Comparison of ENCODE assay signal across 11 cellular contexts in genomic region chr3:169295126-169295525, GRCh38.
DNase-seq lines count a peak whose midpoint lies in the region; ATAC-seq, FAIRE-seq and TF ChIP-seq lines count a peak whose summit lies in the region.
"Had no signal": no experiment of that assay in that cellular context is flagged by ENCODE, and none has a peak within 500 bp of the region (broad histone marks: within the 10 kb centered on the region; RNA-seq: fewer than 3 reads in every experiment).

No MANE protein-coding gene starts in this region.

- H3K9me3 Mint-ChIP-seq in Caco-2 (ENCODE audit: unreplicated experiment) = no peaks in the 10 kb centered on the region
- no peaks in the 10 kb centered on the region for H3K9me3 Mint-ChIP-seq in activated naive CD8-positive, alpha-beta T cell treated with anti-CD3 and anti-CD28 coated beads, Interleukin-2, amount 50 U/mL, for 24 hours

- no peak overlapping the region for H3K4me3 Mint-ChIP-seq in Caco-2 (ENCODE audit: unreplicated experiment)
- H3K4me3 Mint-ChIP-seq in activated naive CD8-positive, alpha-beta T cell treated with anti-CD3 and anti-CD28 coated beads, Interleukin-2, amount 50 U/mL, for 24 hours = no peak overlapping the region
- H3K4me3 Mint-ChIP-seq: stimulated activated memory B cell treated with anti-CD40 and anti-IgM and Interleukin-4, amounts not matched to agents 10 μg/mL and 1 μg/mL and 100 μg/mL, for 72 hours had no signal

- no peaks in the 10 kb centered on the region for H3K27me3 Mint-ChIP-seq in Caco-2 (ENCODE audit: insufficient read depth, unreplicated experiment)
- peaks cover 4% of the 10 kb centered on the region for H3K27me3 Mint-ChIP-seq in activated naive CD8-positive, alpha-beta T cell treated with anti-CD3 and anti-CD28 coated beads, Interleukin-2, amount 50 U/mL, for 24 hours

- no peak overlapping the region for H3K27ac ChIP-seq in HepG2 (ENCODE audit: extremely low read length, insufficient read depth, low read length)

- TF ChIP-seq CTCF in Caco-2 (IDR thresholded peaks at IDR 0.05; ENCODE audit: insufficient read depth in 1 of 2, low read depth in 1 of 2, low read length in 1 of 2, severe bottlenecking in 1 of 2, unreplicated experiment in 1 of 2) = peak; percentile 19 to 43
- TF ChIP-seq CTCF in astrocyte of the cerebellum (IDR thresholded peaks at IDR 0.05; ENCODE audit: low read depth, low read length, missing control alignments) = peak; percentile 47
- TF ChIP-seq CTCF in HepG2 (CRISPR knock-in tag; IDR thresholded peaks at IDR 0.05) = 0 out of 2 replicates have a peak, but pooled peaks have one; percentile 11

- POLR2A ChIA-PET in Caco-2 (lab: Charles Lee) = no interaction called here
- POLR2A ChIA-PET in HepG2 (lab: Yijun Ruan, JAX) = no interaction called here

- peak in 1 of 2 experiments; percentile 23 for DNase-seq in Caco-2
- DNase-seq in HS-5 (ENCODE audit: low read depth) = peak; percentile 6
- DNase-seq in astrocyte of the cerebellum (ENCODE audit: low read depth) = no peak
- no peak for DNase-seq in HepG2 (ENCODE audit: low spot score)
- DNase-seq in activated naive CD8-positive, alpha-beta T cell treated with anti-CD3 and anti-CD28 coated beads, Interleukin-2, amount 50 U/mL, for 24 hours = no peak
- no peak for DNase-seq in GM12892 (ENCODE audit: insufficient read length)
- DNase-seq: NCI-H526 treated with DMSO at 0.1 percent for 48 hours, posterior cingulate gyrus had no signal

- CTCF ChIA-PET in Caco-2 (lab: Charles Lee) = interaction anchor here (1.1 to 1.4 kb wide), 2 partner anchors 23 to 146 kb away, joined by 3 to 4 read pairs; no protein-coding TSS in a partner anchor
- CTCF ChIA-PET in HepG2 (lab: Yijun Ruan, JAX; ENCODE audit: low intra/inter-chr PET ratio, low total read pairs) = interaction anchor here (1.5 kb wide), 1 partner anchor 145 kb away, joined by 3 read pairs; no protein-coding TSS in a partner anchor

- H3K4me1 ChIP-seq in Caco-2 = no peaks in the 10 kb centered on the region
- H3K4me1 ChIP-seq in HepG2 (ENCODE audit: insufficient read depth, low read length) = no peaks in the 10 kb centered on the region

- no peak overlapping the region for H3K9ac ChIP-seq in HepG2 (ENCODE audit: insufficient read depth, low read depth, low read length)

- H3K27me3 ChIP-seq in Caco-2 (replicated peaks; ENCODE audit: control insufficient read depth, insufficient read depth, low read length) (no peaks in the 10 kb centered on the region), HepG2 (ENCODE audit: control insufficient read depth in 1 of 2, insufficient read depth in 2 of 2, low read length in 2 of 2) (no peaks in the 10 kb centered on the region)

- in situ Hi-C loops in astrocyte of the cerebellum (cut with HindIII; ENCODE audit: low sequenced_read_pairs) (no loop called here), HepG2 (cut with HindIII; ENCODE audit: extremely low pct_ligation_motif_present, low pct_unique_long_range_greater_than_20kb) (no loop called here)

- no TSS peak for BruUV-seq in Caco-2 (replicated peaks; lab: Mats Ljungman, UMichigan)
- BruUV-seq in HepG2 (replicated peaks; lab: Mats Ljungman, UMichigan) = no TSS peak

- H3K4me1 Mint-ChIP-seq in Caco-2 (ENCODE audit: low read depth, unreplicated experiment) = peaks cover 23% of the 10 kb centered on the region
- no peaks in the 10 kb centered on the region for H3K4me1 Mint-ChIP-seq in activated naive CD8-positive, alpha-beta T cell treated with anti-CD3 and anti-CD28 coated beads, Interleukin-2, amount 50 U/mL, for 24 hours
- H3K4me1 Mint-ChIP-seq: stimulated activated memory B cell treated with anti-CD40 and anti-IgM and Interleukin-4, amounts not matched to agents 10 μg/mL and 1 μg/mL and 100 μg/mL, for 72 hours had no signal

- TF ChIP-seq RAD21 in HepG2 (CRISPR knock-in tag; IDR thresholded peaks at IDR 0.05) = no peak

- ATAC-seq in HepG2 = no peak
- ATAC-seq in HG03342 (IDR thresholded peaks at IDR 0.05; ENCODE audit: unreplicated experiment) = no peak
- ATAC-seq in activated naive CD8-positive, alpha-beta T cell treated with anti-CD3 and anti-CD28 coated beads, Interleukin-2, amount 50 U/mL, for 24 hours = no peak
- ATAC-seq in activated CD4-positive, CD25-positive, alpha-beta regulatory T cell treated with anti-CD3 and anti-CD28 coated beads, Interleukin-2, amount 50 U/mL, for 24 hours = no peak
- ATAC-seq: stimulated activated memory B cell treated with anti-CD40 and anti-IgM and Interleukin-4, amounts not matched to agents 10 μg/mL and 1 μg/mL and 100 μg/mL, for 72 hours had no signal

- H3K79me2 ChIP-seq in HepG2 (ENCODE audit: insufficient read depth, low read length) = no peaks in the 10 kb centered on the region

- 3% methylated on average over 2 of the region's 2 CpGs for WGBS in HepG2 (ENCODE audit: low lambda C conversion rate)

- H4K20me1 ChIP-seq in HepG2 (ENCODE audit: insufficient read depth, low read length) = no peaks in the 10 kb centered on the region

- TF ChIP-seq POLR2A in HepG2 (IDR thresholded peaks at IDR 0.05; ENCODE audit: insufficient read depth in 1 of 2, low read depth in 2 of 2, low read length in 2 of 2) (no peak), GM12892 (IDR thresholded peaks at IDR 0.05; ENCODE audit: low read depth, low read length) (no peak)

- FAIRE-seq in HepG2 (lab: Jason Lieb, UNC) (no peak), GM12892 (lab: Jason Lieb, UNC) (no peak)

- no peak overlapping the region for H2AFZ ChIP-seq in HepG2 (ENCODE audit: low read length)

- no peak overlapping the region for H3K27ac Mint-ChIP-seq in Caco-2 (ENCODE audit: unreplicated experiment)
- no peak overlapping the region for H3K27ac Mint-ChIP-seq in activated naive CD8-positive, alpha-beta T cell treated with anti-CD3 and anti-CD28 coated beads, Interleukin-2, amount 50 U/mL, for 24 hours
- H3K27ac Mint-ChIP-seq: stimulated activated memory B cell treated with anti-CD40 and anti-IgM and Interleukin-4, amounts not matched to agents 10 μg/mL and 1 μg/mL and 100 μg/mL, for 72 hours had no signal

- TF ChIP-seq EP300 in HepG2 (IDR thresholded peaks at IDR 0.05; ENCODE audit: low read depth in 2 of 2, low read length in 2 of 2) (no peak), HepG2 (CRISPR knock-in tag; IDR thresholded peaks at IDR 0.05; ENCODE audit: borderline replicate concordance) (no peak)

- H3K4me2 ChIP-seq in HepG2 (ENCODE audit: low read depth, low read length) = no peak overlapping the region

- intact Hi-C loops in Caco-2 (cut with micrococcal nuclease; ENCODE audit: unreplicated experiment) = loop anchor here (1.0 to 5.0 kb wide), 3 partner anchors 77 to 277 kb away; no protein-coding TSS in a partner anchor
- intact Hi-C loops in HepG2 (cut with micrococcal nuclease; ENCODE audit: unreplicated experiment) = loop anchor here (5.0 to 10.0 kb wide), 3 partner anchors 150 to 367 kb away; partner anchors contain the start of gene MECOM

- H3K36me3 Mint-ChIP-seq in Caco-2 (ENCODE audit: insufficient read depth, unreplicated experiment) = no peaks in the 10 kb centered on the region
- no peaks in the 10 kb centered on the region for H3K36me3 Mint-ChIP-seq in activated naive CD8-positive, alpha-beta T cell treated with anti-CD3 and anti-CD28 coated beads, Interleukin-2, amount 50 U/mL, for 24 hours (ENCODE audit: low read depth)
- H3K36me3 Mint-ChIP-seq: stimulated activated memory B cell treated with anti-CD40 and anti-IgM and Interleukin-4, amounts not matched to agents 10 μg/mL and 1 μg/mL and 100 μg/mL, for 72 hours had no signal

- H3K36me3 ChIP-seq in Caco-2 (ENCODE audit: control insufficient read depth, insufficient read depth, low read length) = no peaks in the 10 kb centered on the region
- no peaks in the 10 kb centered on the region for H3K36me3 ChIP-seq in HepG2 (replicated peaks in 1 of 2; ENCODE audit: control insufficient read depth in 1 of 2, insufficient read depth in 2 of 2, low read length in 2 of 2)

- H3K4me3 ChIP-seq in Caco-2 (ENCODE audit: low read depth, low read length) (no peak overlapping the region), astrocyte of the cerebellum (ENCODE audit: low read depth, low read length) (no peak overlapping the region), HepG2 (replicated peaks in 1 of 3; ENCODE audit: insufficient read depth in 1 of 3, low read depth in 2 of 3, low read length in 3 of 3) (no peak overlapping the region)

- no peaks in the 10 kb centered on the region for H3K9me3 ChIP-seq in Caco-2
- no peaks in the 10 kb centered on the region for H3K9me3 ChIP-seq in HepG2 (ENCODE audit: low read length)
